37 cellular contexts compared by ENCODE assay signal in genomic region chr15:98213346-98213979, GRCh38.
"Had no signal": no experiment of that assay in that cellular context is flagged by ENCODE, and none has a peak within 500 bp of the region (broad histone marks: within the 10 kb centered on the region; RNA-seq: fewer than 3 reads in every experiment).

No MANE protein-coding gene starts in this region.

- H3K4me3 Mint-ChIP-seq: activated CD4-positive, alpha-beta memory T cell treated with anti-CD3 and anti-CD28 coated beads for 36 hours; activated CD4-positive, alpha-beta T cell treated with anti-CD3 and anti-CD28 coated beads for 36 hours; activated CD4-positive, alpha-beta T cell treated with anti-CD3 and anti-CD28 coated beads, Interleukin-2, amount 10 ng/mL, durations not matched to agents 24 days and 14 days; activated CD8-positive, alpha-beta memory T cell treated with anti-CD3 and anti-CD28 coated beads, Interleukin-2, amount 10 ng/mL, durations not matched to agents 7 days and 5 days; activated CD8-positive, alpha-beta T cell treated with anti-CD3 and anti-CD28 coated beads, Interleukin-2, amount 10 ng/mL, durations not matched to agents 7 days and 5 days; activated naive CD4-positive, alpha-beta T cell treated with anti-CD3 and anti-CD28 coated beads for 36 hours; activated naive CD4-positive, alpha-beta T cell treated with anti-CD3 and anti-CD28 coated beads, Interleukin-2, amount 50 U/mL, for 24 hours; activated naive CD8-positive, alpha-beta T cell treated with anti-CD3 and anti-CD28 coated beads for 36 hours; activated naive CD8-positive, alpha-beta T cell treated with anti-CD3 and anti-CD28 coated beads, Interleukin-2, amount 50 U/mL, for 24 hours; activated T-cell treated with anti-CD3 and anti-CD28 coated beads, Interleukin-2, amount 50 U/mL, for 4 hours; activated T-helper 1 cell treated with anti-CD3 and anti-CD28 coated beads, Interleukin-12 subunit alpha, Interleukin-12 subunit beta, Interleukin-2, Interleukin-4 antibody, amounts not matched to agents 30 ng/mL and 10 ng/mL and 1 ng/mL, durations not matched to agents 14 hours and 24 hours and 36 hours; effector memory CD8-positive, alpha-beta T cell; T-helper 17 cell; T-helper 2 cell treated with Interferon-gamma antibody and Interleukin-4, amounts not matched to agents 5 μg/mL and 100 μg/mL, for 36 hours had no signal

- H3K36me3 ChIP-seq: adrenal gland, esophagus muscularis mucosa, gastrocnemius medialis, heart left ventricle had no signal

- H3K27me3 ChIP-seq: adrenal gland, body of pancreas, esophagus muscularis mucosa, foreskin keratinocyte, gastrocnemius medialis had no signal

- H3K4me1 ChIP-seq: adrenal gland, body of pancreas, esophagus muscularis mucosa, foreskin keratinocyte, gastrocnemius medialis, heart left ventricle had no signal

- DNase-seq: activated CD4-positive, alpha-beta memory T cell treated with anti-CD3 and anti-CD28 coated beads for 36 hours; activated CD4-positive, alpha-beta T cell treated with anti-CD3 and anti-CD28 coated beads for 36 hours; activated CD4-positive, alpha-beta T cell treated with anti-CD3 and anti-CD28 coated beads, Interleukin-2, amount 10 ng/mL, durations not matched to agents 24 days and 14 days; activated CD4-positive, CD25-positive, alpha-beta regulatory T cell; activated CD4-positive, CD25-positive, alpha-beta regulatory T cell treated with anti-CD3 and anti-CD28 coated beads, Interleukin-2, amount 50 U/mL, for 72 hours; activated CD8-positive, alpha-beta memory T cell treated with anti-CD3 and anti-CD28 coated beads, Interleukin-2, amount 10 ng/mL, durations not matched to agents 7 days and 5 days; activated CD8-positive, alpha-beta memory T cell treated with anti-CD3 and anti-CD28 coated beads, Interleukin-2, amount 50 U/mL, for 48 hours; activated CD8-positive, alpha-beta T cell treated with anti-CD3 and anti-CD28 coated beads, Interleukin-2, amount 10 ng/mL, durations not matched to agents 7 days and 5 days; activated effector memory CD4-positive, alpha-beta T cell treated with anti-CD3 and anti-CD28 coated beads, Interleukin-2, amount 50 U/mL, for 16 hours; activated naive CD4-positive, alpha-beta T cell treated with anti-CD3 and anti-CD28 coated beads for 36 hours; activated naive CD8-positive, alpha-beta T cell treated with anti-CD3 and anti-CD28 coated beads for 36 hours; activated naive CD8-positive, alpha-beta T cell treated with anti-CD3 and anti-CD28 coated beads, Interleukin-2, amount 50 U/mL, for 24 hours; activated T-cell treated with anti-CD3 and anti-CD28 coated beads for 4 hours; activated T-cell treated with anti-CD3 and anti-CD28 coated beads, Interleukin-2, amount 50 U/mL, for 4 hours; adrenal gland; amygdala; aorta; body of pancreas; caudate nucleus; cortex of kidney; dermis blood vessel endothelial cell; effector CD4-positive, alpha-beta T cell; effector memory CD8-positive, alpha-beta T cell; erythroblast; foreskin keratinocyte; gastrocnemius medialis; glutamatergic neuron; heart left ventricle; T-helper 1 cell; T-helper 17 cell; T1000 had no signal

- H3K27ac ChIP-seq: adrenal gland, body of pancreas, esophagus muscularis mucosa, foreskin keratinocyte, gastrocnemius medialis, heart left ventricle had no signal

- H3K9me3 ChIP-seq: adrenal gland, body of pancreas, esophagus muscularis mucosa, gastrocnemius medialis, heart left ventricle had no signal

- FAIRE-seq: colon had no signal

- ATAC-seq: activated CD4-positive, alpha-beta T cell treated with anti-CD3 and anti-CD28 coated beads for 36 hours; activated CD8-positive, alpha-beta memory T cell treated with anti-CD3 and anti-CD28 coated beads, Interleukin-2, amount 10 ng/mL, durations not matched to agents 7 days and 5 days; activated CD8-positive, alpha-beta T cell treated with anti-CD3 and anti-CD28 coated beads, Interleukin-2, amount 10 ng/mL, durations not matched to agents 7 days and 5 days; activated naive CD8-positive, alpha-beta T cell treated with anti-CD3 and anti-CD28 coated beads, Interleukin-2, amount 50 U/mL, for 24 hours; activated T-cell treated with anti-CD3 and anti-CD28 coated beads, Interleukin-2, amount 50 U/mL, for 4 hours; body of pancreas; effector memory CD8-positive, alpha-beta T cell; foreskin keratinocyte; gastrocnemius medialis; heart left ventricle; T-helper 17 cell had no signal

- H3K27me3 Mint-ChIP-seq: activated CD4-positive, alpha-beta memory T cell treated with anti-CD3 and anti-CD28 coated beads for 36 hours; activated CD4-positive, alpha-beta T cell treated with anti-CD3 and anti-CD28 coated beads, Interleukin-2, amount 10 ng/mL, durations not matched to agents 24 days and 14 days; activated CD8-positive, alpha-beta memory T cell treated with anti-CD3 and anti-CD28 coated beads, Interleukin-2, amount 10 ng/mL, durations not matched to agents 7 days and 5 days; activated naive CD4-positive, alpha-beta T cell treated with anti-CD3 and anti-CD28 coated beads, Interleukin-2, amount 50 U/mL, for 24 hours; activated naive CD8-positive, alpha-beta T cell treated with anti-CD3 and anti-CD28 coated beads, Interleukin-2, amount 50 U/mL, for 24 hours; effector memory CD8-positive, alpha-beta T cell had no signal

- H3K4me1 Mint-ChIP-seq: activated CD4-positive, alpha-beta T cell treated with anti-CD3 and anti-CD28 coated beads for 36 hours; activated CD4-positive, alpha-beta T cell treated with anti-CD3 and anti-CD28 coated beads, Interleukin-2, amount 10 ng/mL, durations not matched to agents 24 days and 14 days; activated CD8-positive, alpha-beta memory T cell treated with anti-CD3 and anti-CD28 coated beads, Interleukin-2, amount 10 ng/mL, durations not matched to agents 7 days and 5 days; activated naive CD4-positive, alpha-beta T cell treated with anti-CD3 and anti-CD28 coated beads, Interleukin-2, amount 50 U/mL, for 24 hours; activated naive CD8-positive, alpha-beta T cell treated with anti-CD3 and anti-CD28 coated beads for 36 hours; activated naive CD8-positive, alpha-beta T cell treated with anti-CD3 and anti-CD28 coated beads, Interleukin-2, amount 50 U/mL, for 24 hours; T-helper 17 cell had no signal

- H3K4me3 ChIP-seq: adrenal gland, body of pancreas, esophagus muscularis mucosa, gastrocnemius medialis, heart left ventricle had no signal

- H3K36me3 Mint-ChIP-seq: activated CD4-positive, alpha-beta memory T cell treated with anti-CD3 and anti-CD28 coated beads for 36 hours; activated CD8-positive, alpha-beta memory T cell treated with anti-CD3 and anti-CD28 coated beads, Interleukin-2, amount 10 ng/mL, durations not matched to agents 7 days and 5 days; activated naive CD4-positive, alpha-beta T cell treated with anti-CD3 and anti-CD28 coated beads, Interleukin-2, amount 50 U/mL, for 24 hours; activated naive CD8-positive, alpha-beta T cell treated with anti-CD3 and anti-CD28 coated beads for 36 hours had no signal

- H3K27ac Mint-ChIP-seq: activated CD4-positive, alpha-beta memory T cell treated with anti-CD3 and anti-CD28 coated beads for 36 hours; activated CD4-positive, alpha-beta T cell treated with anti-CD3 and anti-CD28 coated beads for 36 hours; activated CD4-positive, alpha-beta T cell treated with anti-CD3 and anti-CD28 coated beads, Interleukin-2, amount 10 ng/mL, durations not matched to agents 24 days and 14 days; activated CD8-positive, alpha-beta memory T cell treated with anti-CD3 and anti-CD28 coated beads, Interleukin-2, amount 10 ng/mL, durations not matched to agents 7 days and 5 days; activated CD8-positive, alpha-beta T cell treated with anti-CD3 and anti-CD28 coated beads, Interleukin-2, amount 10 ng/mL, durations not matched to agents 7 days and 5 days; activated naive CD4-positive, alpha-beta T cell treated with anti-CD3 and anti-CD28 coated beads for 36 hours; activated naive CD4-positive, alpha-beta T cell treated with anti-CD3 and anti-CD28 coated beads, Interleukin-2, amount 50 U/mL, for 24 hours; activated naive CD8-positive, alpha-beta T cell treated with anti-CD3 and anti-CD28 coated beads for 36 hours; activated naive CD8-positive, alpha-beta T cell treated with anti-CD3 and anti-CD28 coated beads, Interleukin-2, amount 50 U/mL, for 24 hours; activated T-helper 1 cell treated with anti-CD3 and anti-CD28 coated beads, Interleukin-12 subunit alpha, Interleukin-12 subunit beta, Interleukin-2, Interleukin-4 antibody, amounts not matched to agents 30 ng/mL and 10 ng/mL and 1 ng/mL, durations not matched to agents 14 hours and 24 hours and 36 hours; activated T-helper 2 cell treated with anti-CD3 and anti-CD28 coated beads, Interferon-gamma antibody, Interleukin-2, Interleukin-4, amounts not matched to agents 10 μg/mL and 5 μg/mL and 100 μg/mL, durations not matched to agents 14 hours and 24 hours and 36 hours; effector memory CD8-positive, alpha-beta T cell; T-helper 17 cell; T-helper 2 cell treated with Interferon-gamma antibody and Interleukin-4, amounts not matched to agents 5 μg/mL and 100 μg/mL, for 36 hours had no signal

- H3K9me3 Mint-ChIP-seq: activated CD4-positive, alpha-beta T cell treated with anti-CD3 and anti-CD28 coated beads, Interleukin-2, amount 10 ng/mL, durations not matched to agents 24 days and 14 days; activated naive CD4-positive, alpha-beta T cell treated with anti-CD3 and anti-CD28 coated beads for 36 hours; activated naive CD4-positive, alpha-beta T cell treated with anti-CD3 and anti-CD28 coated beads, Interleukin-2, amount 50 U/mL, for 24 hours; activated naive CD8-positive, alpha-beta T cell treated with anti-CD3 and anti-CD28 coated beads for 36 hours; activated naive CD8-positive, alpha-beta T cell treated with anti-CD3 and anti-CD28 coated beads, Interleukin-2, amount 50 U/mL, for 24 hours; activated T-cell treated with anti-CD3 and anti-CD28 coated beads, Interleukin-2, amount 50 U/mL, for 4 hours; activated T-helper 1 cell treated with anti-CD3 and anti-CD28 coated beads, Interleukin-12 subunit alpha, Interleukin-12 subunit beta, Interleukin-2, Interleukin-4 antibody, amounts not matched to agents 30 ng/mL and 10 ng/mL and 1 ng/mL, durations not matched to agents 14 hours and 24 hours and 36 hours; activated T-helper 2 cell treated with anti-CD3 and anti-CD28 coated beads, Interferon-gamma antibody, Interleukin-2, Interleukin-4, amounts not matched to agents 10 μg/mL and 5 μg/mL and 100 μg/mL, durations not matched to agents 14 hours and 24 hours and 36 hours; T-helper 2 cell treated with Interferon-gamma antibody and Interleukin-4, amounts not matched to agents 5 μg/mL and 100 μg/mL, for 36 hours had no signal
